ENCODE assay signal across 3 cellular contexts in genomic region chr22:21093555-21094137, GRCh38. TPM values are rescaled to one million over a fixed set of nuclear protein-coding genes. Genes with fewer than 3 reads are reported as not detected.
"Had no signal": no experiment of that assay in that cellular context is flagged by ENCODE, and none has a peak within 500 bp of the region (broad histone marks: within the 10 kb centered on the region; RNA-seq: fewer than 3 reads in every experiment).

No MANE protein-coding gene starts in this region.

RNA-seq across cellular contexts. Expression of gene LRRC74B, which starts 47.9 kb away (rescaled TPM):
- total RNA-seq: HT-29, NCI-H460, PC-3 had no signal
